In genomic region chr10:62779487-62780248, GRCh38 we compare ENCODE assay signal across 9 cellular contexts. TPM values are rescaled to one million over a fixed set of nuclear protein-coding genes. Genes with fewer than 3 reads are reported as not detected.
DNase-seq lines count a peak whose midpoint lies in the region; ATAC-seq, FAIRE-seq and TF ChIP-seq lines count a peak whose summit lies in the region.
"Had no signal": no experiment of that assay in that cellular context is flagged by ENCODE, and none has a peak within 500 bp of the region (broad histone marks: within the 10 kb centered on the region; RNA-seq: fewer than 3 reads in every experiment).

No MANE protein-coding gene starts in this region.

- peaks cover 10% of the 10 kb centered on the region for H3K4me1 ChIP-seq in PC-3 (ENCODE audit: insufficient read depth, low read length)

- H3K4me2 ChIP-seq in PC-3 (ENCODE audit: low read length): peak overlapping the region; percentile 28

- H3K4me3 Mint-ChIP-seq in activated naive CD4-positive, alpha-beta T cell treated with anti-CD3 and anti-CD28 coated beads, Interleukin-2, amount 10 ng/mL, durations not matched to agents 7 days and 5 days: no peak overlapping the region
- no peak overlapping the region for H3K4me3 Mint-ChIP-seq in type B pancreatic cell

- H3K4me1 Mint-ChIP-seq in activated naive CD4-positive, alpha-beta T cell treated with anti-CD3 and anti-CD28 coated beads, Interleukin-2, amount 10 ng/mL, durations not matched to agents 7 days and 5 days: peaks cover 12% of the 10 kb centered on the region
- H3K4me1 Mint-ChIP-seq in type B pancreatic cell (ENCODE audit: unreplicated experiment): no peaks in the 10 kb centered on the region

- H3K9me2 ChIP-seq in PC-3 (replicated peaks; ENCODE audit: low read length): no peaks in the 10 kb centered on the region; the same call in 1 of the 2 replicates

- H3K9ac ChIP-seq in PC-3 (ENCODE audit: low read length): no peak overlapping the region

- H3K36me3 Mint-ChIP-seq in activated naive CD4-positive, alpha-beta T cell treated with anti-CD3 and anti-CD28 coated beads, Interleukin-2, amount 10 ng/mL, durations not matched to agents 7 days and 5 days: peaks cover under 1% of the 10 kb centered on the region
- no peaks in the 10 kb centered on the region for H3K36me3 Mint-ChIP-seq in type B pancreatic cell

- no peaks in the 10 kb centered on the region for H3F3A ChIP-seq in PC-3 (ENCODE audit: low read length, unreplicated experiment)

- H3K9me3 ChIP-seq in PC-3 (ENCODE audit: low read length): no peaks in the 10 kb centered on the region

- no peaks in the 10 kb centered on the region for H4K20me1 ChIP-seq in PC-3 (ENCODE audit: low read length)

- H3K9me3 Mint-ChIP-seq in activated naive CD4-positive, alpha-beta T cell treated with anti-CD3 and anti-CD28 coated beads, Interleukin-2, amount 10 ng/mL, durations not matched to agents 7 days and 5 days: peaks cover 5% of the 10 kb centered on the region
- H3K9me3 Mint-ChIP-seq in type B pancreatic cell: peaks cover 10% of the 10 kb centered on the region

- peaks cover 17% of the 10 kb centered on the region for H3K27me3 Mint-ChIP-seq in activated naive CD4-positive, alpha-beta T cell treated with anti-CD3 and anti-CD28 coated beads, Interleukin-2, amount 10 ng/mL, durations not matched to agents 7 days and 5 days
- H3K27me3 Mint-ChIP-seq in type B pancreatic cell: peaks cover 4% of the 10 kb centered on the region

- no peak for TF ChIP-seq CTCF in GM10266 (IDR thresholded peaks at IDR 0.05; ENCODE audit: control insufficient read depth, insufficient read depth, low read depth, missing control alignments)
- TF ChIP-seq CTCF in PC-3 (conservative IDR thresholded peaks at IDR 0.05; ENCODE audit: low read depth, low read length): no peak
- TF ChIP-seq CTCF in type B pancreatic cell (conservative IDR thresholded peaks at IDR 0.05): no peak

- intact Hi-C loops in PC-3 (cut with micrococcal nuclease): no loop called here

- CTCF ChIA-PET in PC-3 (lab: Charles Lee): interaction anchor here (0.5 kb wide), 1 partner anchor 381 kb away, joined by 3 read pairs; no protein-coding TSS in a partner anchor
- CTCF ChIA-PET in activated naive CD4-positive, alpha-beta T cell treated with anti-CD3 and anti-CD28 coated beads, Interleukin-2, amount 10 ng/mL, durations not matched to agents 7 days and 5 days (lab: Charles Lee): interaction anchor here (1.0 kb wide), 3 partner anchors 9 to 38 kb away, joined by 3 to 5 read pairs (median 3); no protein-coding TSS in a partner anchor

- H2AFZ ChIP-seq in PC-3 (ENCODE audit: low read length): no peak overlapping the region

- H3K36me3 ChIP-seq in PC-3 (ENCODE audit: low read depth, low read length): no peaks in the 10 kb centered on the region

- DNase-seq in GM10266 (ENCODE audit: extremely low spot score): peak; percentile 72
- DNase-seq in PC-3: peak; percentile 92
- DNase-seq in activated naive CD4-positive, alpha-beta T cell treated with anti-CD3 and anti-CD28 coated beads, Interleukin-2, amount 10 ng/mL, durations not matched to agents 7 days and 5 days: peak; percentile 57
- peak; percentile 70 to 77 for DNase-seq in stimulated activated CD4-positive, alpha-beta T cell treated with anti-CD3 and anti-CD28 coated beads, Interleukin-2, amount 100 ng/mL, for 48 hours
- no peak for DNase-seq in type B pancreatic cell (ENCODE audit: extremely low spot score, unreplicated experiment)
- DNase-seq in pons (ENCODE audit: low spot score): no peak
- no peak for DNase-seq in urothelium cell line (ENCODE audit: low spot score)

- no peaks in the 10 kb centered on the region for H3K27me3 ChIP-seq in PC-3 (ENCODE audit: low read length)

- H3K4me3 ChIP-seq in PC-3 (ENCODE audit: low read length): no peak overlapping the region

- H3K79me2 ChIP-seq in PC-3 (ENCODE audit: low read length): no peaks in the 10 kb centered on the region

- no TSS peak for BruUV-seq in PC-3 (replicated peaks; lab: Mats Ljungman, UMichigan)

- FAIRE-seq in urothelium cell line (lab: Jason Lieb, UNC): no peak

- no peak overlapping the region for H3K27ac Mint-ChIP-seq in activated naive CD4-positive, alpha-beta T cell treated with anti-CD3 and anti-CD28 coated beads, Interleukin-2, amount 10 ng/mL, durations not matched to agents 7 days and 5 days
- H3K27ac Mint-ChIP-seq in type B pancreatic cell: no peak overlapping the region

- peak; percentile 91 for ATAC-seq in HG02571 (IDR thresholded peaks at IDR 0.05; ENCODE audit: unreplicated experiment)
- peak; percentile 86 for ATAC-seq in PC-3

- H3K27ac ChIP-seq in PC-3 (ENCODE audit: low read length): peak overlapping the region; percentile 33
- H3K27ac ChIP-seq: HL-60 had no signal

- POLR2A ChIA-PET in PC-3 (lab: Charles Lee; ENCODE audit: unreplicated experiment): no interaction called here

RNA-seq across cellular contexts. Expression of gene ADO, which starts 24.9 kb away (rescaled TPM):
- total RNA-seq in PC-3 (2014; rRNA removed): 107 and 129 TPM in 2 replicates
- 15.7 and 27.5 TPM in 2 replicates for total RNA-seq in type B pancreatic cell (ENCODE audit: low replicate concordance)

RNA-seq across cellular contexts. Expression of gene EGR2, which starts 36.5 kb away (rescaled TPM):
- 2.7 and 2.8 TPM in 2 replicates for total RNA-seq in PC-3 (2014; rRNA removed)
- total RNA-seq in type B pancreatic cell (ENCODE audit: low replicate concordance): 17.6 and 26.7 TPM in 2 replicates

Comparison
In these comparisons a context has a peak if more than half of its experiments do, and no peak if none do; other contexts are left out.
1. DNase-seq: peak in GM10266 (single experiment), PC-3 (single experiment), activated naive CD4-positive, alpha-beta T cell treated with anti-CD3 and anti-CD28 coated beads, Interleukin-2, amount 10 ng/mL, durations not matched to agents 7 days and 5 days (single experiment) and stimulated activated CD4-positive, alpha-beta T cell treated with anti-CD3 and anti-CD28 coated beads, Interleukin-2, amount 100 ng/mL, for 48 hours (2 of 2); none in type B pancreatic cell (single experiment), pons (single experiment) and urothelium cell line (single experiment).